24 cellular contexts compared by ENCODE assay signal in genomic region chr6:157571995-157572394, GRCh38.
DNase-seq lines count a peak whose midpoint lies in the region; ATAC-seq, FAIRE-seq and TF ChIP-seq lines count a peak whose summit lies in the region.
"Had no signal": no experiment of that assay in that cellular context is flagged by ENCODE, and none has a peak within 500 bp of the region (broad histone marks: within the 10 kb centered on the region; RNA-seq: fewer than 3 reads in every experiment).

No MANE protein-coding gene starts in this region.

- no peaks in the 10 kb centered on the region for H3K79me2 ChIP-seq in GM12878 (ENCODE audit: control insufficient read depth, insufficient read depth, low read length)

- H3K27me3 ChIP-seq in BLaER1 treated with 17β-estradiol and CSF1 and Interleukin-3, amounts not matched to agents 10 nM and 100 nM: no peaks in the 10 kb centered on the region
- H3K27me3 ChIP-seq in GM12878 (replicated peaks in 1 of 2; ENCODE audit: control insufficient read depth in 2 of 2, insufficient read depth in 2 of 2, low read length in 1 of 2) (no peaks in the 10 kb centered on the region), gastrocnemius medialis (no peaks in the 10 kb centered on the region), pancreas (no peaks in the 10 kb centered on the region)
- no peaks in the 10 kb centered on the region for H3K27me3 ChIP-seq in CD4-positive, alpha-beta memory T cell (ENCODE audit: insufficient read depth, low read length)
- H3K27me3 ChIP-seq: SJCRH30 had no signal

- TF ChIP-seq RAD21 in GM12878 (IDR thresholded peaks at IDR 0.05; ENCODE audit: insufficient read depth, low read depth, low read length): no peak

- H3K4me1 ChIP-seq in BLaER1 treated with 17β-estradiol and CSF1 and Interleukin-3, amounts not matched to agents 10 nM and 100 nM: peaks cover 9 to 33% (median 25%) of the 10 kb centered on the region in 10 experiments; a peak in 19 of 20 replicates
- H3K4me1 ChIP-seq in HEK293 (ENCODE audit: control insufficient read depth, insufficient read depth, low read length) (no peaks in the 10 kb centered on the region), GM12878 (ENCODE audit: control insufficient read depth, insufficient read depth, low read length) (peaks cover 22% of the 10 kb centered on the region), gastrocnemius medialis (peaks cover 4 to 21% of the 10 kb centered on the region in 2 donors), pancreas (no peaks in the 10 kb centered on the region)
- peaks cover 24% of the 10 kb centered on the region for H3K4me1 ChIP-seq in CD4-positive, alpha-beta memory T cell (ENCODE audit: insufficient read depth, low read length)
- H3K4me1 ChIP-seq: SJCRH30 had no signal

- H3K4me2 ChIP-seq in BLaER1 treated with 17β-estradiol and CSF1 and Interleukin-3, amounts not matched to agents 10 nM and 100 nM: peak overlapping the region in 8 of 11 experiments; percentile 13 to 80 (median 62); a peak in 9 of 22 replicates
- peak overlapping the region; percentile 36 for H3K4me2 ChIP-seq in GM12878 (ENCODE audit: control insufficient read depth, insufficient read depth)

- no peak overlapping the region for H2AFZ ChIP-seq in GM12878 (ENCODE audit: control insufficient read depth, low read depth, low read length)

- under 1% methylated on average over 6 of the region's 6 CpGs for WGBS in GM12878 (ENCODE audit: insufficient coverage, insufficient replicate concordance, low lambda C conversion rate, missing lambda C conversion rate)
- WGBS in pancreas, 2 donors: 92 to 93% methylated on average over 6 of the region's 6 CpGs

- TF ChIP-seq POLR2A in GM12878 (IDR thresholded peaks at IDR 0.05; ENCODE audit: low read depth, low read length): no peak
- no peak for TF ChIP-seq POLR2A in gastrocnemius medialis (IDR thresholded peaks at IDR 0.05)

- peaks cover 12 to 30% (median 19%) of the 10 kb centered on the region in 11 experiments; a peak in 19 of 22 replicates for H3K9me3 ChIP-seq in BLaER1 treated with 17β-estradiol and CSF1 and Interleukin-3, amounts not matched to agents 10 nM and 100 nM (replicated peaks in 1 of 11)
- H3K9me3 ChIP-seq in HEK293 (ENCODE audit: control insufficient read depth, insufficient read depth, low read depth, low read length) (no peaks in the 10 kb centered on the region), GM12878 (replicated peaks; ENCODE audit: control insufficient read depth, insufficient read depth, low read length) (peaks cover 5% of the 10 kb centered on the region), gastrocnemius medialis (no peaks in the 10 kb centered on the region), pancreas (no peaks in the 10 kb centered on the region)
- no peaks in the 10 kb centered on the region for H3K9me3 ChIP-seq in CD4-positive, alpha-beta memory T cell (ENCODE audit: control insufficient read depth in 1 of 2, low read length in 2 of 2)

- CTCF ChIA-PET in HEK293 (lab: Yijun Ruan, JAX) (no interaction called here), GM12878 (lab: Yijun Ruan, JAX) (interaction anchor here (0.8 to 4.0 kb wide), 8 partner anchors 10 to 254 kb away, joined by 3 to 42 read pairs (median 13); no protein-coding TSS in a partner anchor)
- CTCF ChIA-PET in CD4-positive, alpha-beta memory T cell (lab: Charles Lee; ENCODE audit: partially characterized antibody): no interaction called here

- no peak for TF ChIP-seq EP300 in GM12878 (IDR thresholded peaks at IDR 0.05; ENCODE audit: borderline replicate concordance in 1 of 2, control insufficient read depth in 1 of 2, low read depth in 2 of 2, low read length in 2 of 2)

- no peak for DNase-seq in GM12878 (ENCODE audit: low read depth, low spot score)
- DNase-seq in gastrocnemius medialis: no peak
- no peak for DNase-seq in CD4-positive, alpha-beta memory T cell
- DNase-seq in pancreas: no peak
- DNase-seq in cardiac septum (ENCODE audit: low spot score): no peak
- DNase-seq: CD4-positive, CD25-positive, alpha-beta regulatory T cell; COR-L47; DMS 273 treated with DMSO at 0.1 percent for 48 hours; H7; HFFc6; NCI-H1092 treated with DMSO at 0.1 percent for 48 hours; NCI-H2029; NCI-H226; NCI-H510A treated with DMSO at 0.1 percent for 48 hours; NCI-H748 treated with DMSO at 0.1 percent for 48 hours; OCI-M1; SJCRH30; T-cell had no signal

- intact Hi-C loops in GM12878 (cut with micrococcal nuclease; ENCODE audit: unreplicated experiment): no loop called here
- intact Hi-C loops in gastrocnemius medialis (cut with DNase I; ENCODE audit: low total_unique reads): no loop called here
- intact Hi-C loops in CD4-positive, alpha-beta memory T cell (cut with micrococcal nuclease): no loop called here
- intact Hi-C loops in pancreas (cut with DNase I): no loop called here
- intact Hi-C loops in cardiac septum (cut with DNase I): no loop called here

- H3K4me1 Mint-ChIP-seq in CD4-positive, alpha-beta memory T cell: peaks cover 10 to 19% (median 14%) of the 10 kb centered on the region in 4 donors

- POLR2A ChIA-PET in HEK293 (lab: Yijun Ruan, JAX) (no interaction called here), GM12878 (lab: Charles Lee) (interaction anchor here (0.6 to 3.3 kb wide), 3 partner anchors 10 to 110 kb away, joined by 3 to 30 read pairs (median 11); no protein-coding TSS in a partner anchor)
- POLR2A ChIA-PET in CD4-positive, alpha-beta memory T cell (lab: Charles Lee; ENCODE audit: partially characterized antibody): interaction anchor here (1.6 kb wide), 1 partner anchor 13 kb away, joined by 4 read pairs; no protein-coding TSS in a partner anchor

- no TSS peak for BruUV-seq in GM12878 (replicated peaks; lab: Mats Ljungman, UMichigan)

- FAIRE-seq in GM12878 (lab: Jason Lieb, UNC): no peak
- FAIRE-seq in pancreas (lab: Jason Lieb, UNC): no peak
- FAIRE-seq: A204.1, G401.6, K562, RCC 7860 had no signal

- no peak overlapping the region for H3K27ac ChIP-seq in BLaER1 treated with 17β-estradiol and CSF1 and Interleukin-3, amounts not matched to agents 10 nM and 100 nM
- H3K27ac ChIP-seq in HEK293 (ENCODE audit: extremely low read depth, low read depth, low read length) (no peak overlapping the region), GM12878 (ENCODE audit: control insufficient read depth, insufficient read depth) (peak overlapping the region; percentile 60), gastrocnemius medialis (no peak overlapping the region), pancreas (no peak overlapping the region)
- H3K27ac ChIP-seq in CD4-positive, alpha-beta memory T cell (ENCODE audit: low read depth, low read length): no peak overlapping the region
- H3K27ac ChIP-seq: SJCRH30 had no signal

- H4K20me1 ChIP-seq in BLaER1 treated with 17β-estradiol and CSF1 and Interleukin-3, amounts not matched to agents 10 nM and 100 nM: no peaks in the 10 kb centered on the region
- no peaks in the 10 kb centered on the region for H4K20me1 ChIP-seq in GM12878 (ENCODE audit: control insufficient read depth, insufficient read depth)

- H3K27me3 Mint-ChIP-seq in CD4-positive, alpha-beta memory T cell: no peaks in the 10 kb centered on the region
- H3K27me3 Mint-ChIP-seq: T-cell had no signal

- peak overlapping the region in 1 of 7 donors; percentile 4 for H3K27ac Mint-ChIP-seq in CD4-positive, alpha-beta memory T cell
- H3K27ac Mint-ChIP-seq: CD4-positive, CD25-positive, alpha-beta regulatory T cell; HFFc6; T-cell had no signal

- no peaks in the 10 kb centered on the region for H3K9me3 Mint-ChIP-seq in CD4-positive, alpha-beta memory T cell
- H3K9me3 Mint-ChIP-seq: HFFc6, T-cell had no signal

- RAD21 ChIA-PET in GM12878 (lab: Charles Lee; ENCODE audit: unreplicated experiment): interaction anchor here (0.7 to 5.2 kb wide), 15 partner anchors 12 to 301 kb away, joined by 3 to 121 read pairs (median 5); partner anchors contain the start of gene TMEM242

- ATAC-seq in GM12878 (no peak; the same call in 2 of the 3 replicates), gastrocnemius medialis (peak; percentile 29 to 33), pancreas (no peak)
- ATAC-seq: K562, T-cell had no signal

- H3K4me3 Mint-ChIP-seq in CD4-positive, alpha-beta memory T cell: no peak overlapping the region
- H3K4me3 Mint-ChIP-seq: CD4-positive, CD25-positive, alpha-beta regulatory T cell; HFFc6; T-cell had no signal

- in situ Hi-C loops in GM12878 (cut with MboI): no loop called here
- in situ Hi-C loops in gastrocnemius medialis (cut with MboI; ENCODE audit: low sequenced_read_pairs in 4 of 4): loop anchor here in 1 of 4 donors (10.0 kb wide), 1 partner anchor 257 kb away; no protein-coding TSS in a partner anchor

- H3K9ac ChIP-seq in BLaER1 treated with 17β-estradiol and CSF1 and Interleukin-3, amounts not matched to agents 10 nM and 100 nM: no peak overlapping the region
- H3K9ac ChIP-seq in GM12878 (ENCODE audit: control insufficient read depth, insufficient read depth, low read length): no peak overlapping the region

- SMC1A ChIA-PET in GM12878 (lab: Charles Lee; ENCODE audit: uncharacterized antibody, unreplicated experiment): interaction anchor here (0.7 to 17.5 kb wide), 19 partner anchors 10 to 252 kb away, joined by 3 to 431 read pairs (median 5); no protein-coding TSS in a partner anchor

- H3K4me3 ChIP-seq in BLaER1 treated with 17β-estradiol and CSF1 and Interleukin-3, amounts not matched to agents 10 nM and 100 nM: no peak overlapping the region
- H3K4me3 ChIP-seq in HEK293 (ENCODE audit: low read depth, low read length): no peak overlapping the region
- H3K4me3 ChIP-seq in GM12878: no peak overlapping the region
- H3K4me3 ChIP-seq in gastrocnemius medialis: no peak overlapping the region
- H3K4me3 ChIP-seq in CD4-positive, alpha-beta memory T cell (ENCODE audit: low read length in 2 of 2): no peak overlapping the region
- no peak overlapping the region for H3K4me3 ChIP-seq in pancreas
- H3K4me3 ChIP-seq: K562, SJCRH30 had no signal

- TF ChIP-seq CTCF in HEK293 (tag by site-specific recombination; IDR thresholded peaks at IDR 0.05): no peak
- TF ChIP-seq CTCF in GM12878 (IDR thresholded peaks at IDR 0.05 in 2 of 3, conservative IDR thresholded peaks at IDR 0.05 in 1 of 3; ENCODE audit: control insufficient read depth in 2 of 3, extremely low read depth in 1 of 3, insufficient read depth in 1 of 3, low read depth in 3 of 3, low read length in 3 of 3): no peak
- TF ChIP-seq CTCF in gastrocnemius medialis (IDR thresholded peaks at IDR 0.05 in 4 of 5, conservative IDR thresholded peaks at IDR 0.05 in 1 of 5): no peak
- TF ChIP-seq CTCF in pancreas (IDR thresholded peaks at IDR 0.05): no peak

- H3K36me3 ChIP-seq in BLaER1 treated with 17β-estradiol and CSF1 and Interleukin-3, amounts not matched to agents 10 nM and 100 nM: peaks cover 0 to 21% (median 0%) of the 10 kb centered on the region in 11 experiments; a peak in 5 of 22 replicates
- H3K36me3 ChIP-seq in HEK293 (ENCODE audit: control insufficient read depth in 2 of 2, insufficient read depth in 1 of 2, low read length in 2 of 2) (no peaks in the 10 kb centered on the region), GM12878 (ENCODE audit: control insufficient read depth in 2 of 2, insufficient read depth in 2 of 2, low read length in 1 of 2) (no peaks in the 10 kb centered on the region), gastrocnemius medialis (no peaks in the 10 kb centered on the region), pancreas (no peaks in the 10 kb centered on the region)
- H3K36me3 ChIP-seq in CD4-positive, alpha-beta memory T cell (ENCODE audit: insufficient read depth, low read length): no peaks in the 10 kb centered on the region
- H3K36me3 ChIP-seq: SJCRH30 had no signal

- no peaks in the 10 kb centered on the region for H3K36me3 Mint-ChIP-seq in CD4-positive, alpha-beta memory T cell

Comparison
In these comparisons a context has a peak if more than half of its experiments do, and no peak if none do; other contexts are left out.
1. ATAC-seq: peak in gastrocnemius medialis (2 of 2); none in GM12878 (single experiment) and pancreas (0 of 4).